8 cellular contexts compared by ENCODE assay signal in genomic region chr6:18386302-18386976, GRCh38. TPM values are rescaled to one million over a fixed set of nuclear protein-coding genes. Genes with fewer than 3 reads are reported as not detected.
DNase-seq lines count a peak whose midpoint lies in the region; ATAC-seq and TF ChIP-seq lines count a peak whose summit lies in the region.

No MANE protein-coding gene starts in this region.

- no peak for DNase-seq in activated CD4-positive, alpha-beta T cell treated with anti-CD3 and anti-CD28 coated beads for 36 hours
- no peak for DNase-seq in activated CD4-positive, alpha-beta T cell treated with anti-CD3 and anti-CD28 coated beads, Interleukin-2, amount 50 U/mL, for 4 hours
- DNase-seq in astrocyte of the spinal cord (ENCODE audit: low read depth, low spot score) (no peak), left lung (no peak), thoracic aorta (ENCODE audit: low spot score) (no peak), DMS 273 (lab: John Stamatoyannopoulos, UW; ENCODE audit: unreplicated experiment) (no peak)
- DNase-seq in NK-92 treated with Interleukin-12 subunit alpha and Interleukin-12 subunit beta, amount 100 ng/mL, for 24 hours (lab: John Stamatoyannopoulos, UW), result no peak

- no peaks in the 10 kb centered on the region for H3K9me3 ChIP-seq in left lung
- no peaks in the 10 kb centered on the region for H3K9me3 ChIP-seq in thoracic aorta

- H3K36me3 ChIP-seq in left lung, result peaks cover 0 to 4% of the 10 kb centered on the region in 2 donors
- H3K36me3 ChIP-seq in thoracic aorta, result no peaks in the 10 kb centered on the region

- peak overlapping the region; percentile 77 to 91 for H3K27ac ChIP-seq in left lung
- peak overlapping the region; percentile 26 to 64 for H3K27ac ChIP-seq in thoracic aorta

- H3K9me3 Mint-ChIP-seq in activated CD4-positive, alpha-beta T cell treated with anti-CD3 and anti-CD28 coated beads for 36 hours (ENCODE audit: low read depth), result no peaks in the 10 kb centered on the region

- no peak for TF ChIP-seq CTCF in astrocyte of the spinal cord (IDR thresholded peaks at IDR 0.05; ENCODE audit: low read depth, low read length)
- TF ChIP-seq CTCF in left lung (IDR thresholded peaks at IDR 0.05), result no peak
- no peak for TF ChIP-seq CTCF in thoracic aorta (IDR thresholded peaks at IDR 0.05)

- H3K4me1 Mint-ChIP-seq in activated CD4-positive, alpha-beta T cell treated with anti-CD3 and anti-CD28 coated beads for 36 hours, result peaks cover 41% of the 10 kb centered on the region

- H3K27ac Mint-ChIP-seq in activated CD4-positive, alpha-beta T cell treated with anti-CD3 and anti-CD28 coated beads for 36 hours, result peak overlapping the region; percentile 79

- POLR2A ChIA-PET in activated CD4-positive, alpha-beta T cell treated with anti-CD3 and anti-CD28 coated beads for 36 hours (lab: Charles Lee), result no interaction called here

- in situ Hi-C loops in astrocyte of the spinal cord (cut with HindIII; ENCODE audit: low sequenced_read_pairs), result no loop called here

- intact Hi-C loops in activated CD4-positive, alpha-beta T cell treated with anti-CD3 and anti-CD28 coated beads for 36 hours (cut with DNase I, micrococcal nuclease), result loop anchor here (5.0 kb wide), 2 partner anchors 124 to 126 kb away; partner anchors contain the start of gene DEK (in 1 of the 2)
- intact Hi-C loops in left lung (cut with DNase I), result no loop called here

- ATAC-seq in activated CD4-positive, alpha-beta T cell treated with anti-CD3 and anti-CD28 coated beads for 36 hours, result no peak
- ATAC-seq in left lung (peak; percentile 5), thoracic aorta (ENCODE audit: insufficient number of reproducible peaks, low FRiP score, low read depth) (peak; percentile 25), HG03571 (IDR thresholded peaks at IDR 0.05; ENCODE audit: unreplicated experiment) (no peak)

- peak overlapping the region; percentile 92 for H3K4me3 Mint-ChIP-seq in activated CD4-positive, alpha-beta T cell treated with anti-CD3 and anti-CD28 coated beads for 36 hours

- CTCF ChIA-PET in activated CD4-positive, alpha-beta T cell treated with anti-CD3 and anti-CD28 coated beads for 36 hours (lab: Charles Lee), result interaction anchor here (0.6 to 1.9 kb wide), 10 partner anchors 11 to 134 kb away, joined by 3 to 9 read pairs (median 3); no protein-coding TSS in a partner anchor

- no peaks in the 10 kb centered on the region for H3K36me3 Mint-ChIP-seq in activated CD4-positive, alpha-beta T cell treated with anti-CD3 and anti-CD28 coated beads for 36 hours (ENCODE audit: low read depth)

- H3K4me3 ChIP-seq in astrocyte of the spinal cord (ENCODE audit: low read depth, low read length) (peak overlapping the region; percentile 72), left lung (peak overlapping the region in 1 of 2 donors; percentile 61), thoracic aorta (peak overlapping the region; percentile 89)

- H3K27me3 ChIP-seq in left lung, result no peaks in the 10 kb centered on the region
- H3K27me3 ChIP-seq in thoracic aorta (replicated peaks; ENCODE audit: insufficient read depth), result no peaks in the 10 kb centered on the region

- H3K4me1 ChIP-seq in left lung (peaks cover 15 to 38% of the 10 kb centered on the region in 2 donors), thoracic aorta (ENCODE audit: control insufficient read depth in 1 of 2, low read depth in 2 of 2) (peaks cover 29 to 51% of the 10 kb centered on the region in 2 donors)

- peaks cover 2% of the 10 kb centered on the region for H3K27me3 Mint-ChIP-seq in activated CD4-positive, alpha-beta T cell treated with anti-CD3 and anti-CD28 coated beads for 36 hours

RNA-seq across cellular contexts. Expression of gene RNF144B, which starts 0.7 kb away (rescaled TPM):
- total RNA-seq in activated CD4-positive, alpha-beta T cell treated with anti-CD3 and anti-CD28 coated beads for 36 hours, result 1 to 10 TPM; 3.4 to 3.9 TPM
- total RNA-seq in left lung, result 10 to 100 TPM; 60.4 to 74.8 TPM
- total RNA-seq in thoracic aorta, result 10 to 100 TPM; 15.8 to 24.3 TPM

Comparison
In these comparisons a context has a peak if more than half of its experiments do, and no peak if none do; other contexts are left out.
1. ATAC-seq: peak in left lung (single experiment) and thoracic aorta (single experiment); none in activated CD4-positive, alpha-beta T cell treated with anti-CD3 and anti-CD28 coated beads for 36 hours (single experiment) and HG03571 (single experiment).
2. intact Hi-C loops: an anchor here in activated CD4-positive, alpha-beta T cell treated with anti-CD3 and anti-CD28 coated beads for 36 hours (5.0 kb wide); none called in left lung.